ENCODE assay signal across 8 cellular contexts in the genomic region with DNA sequence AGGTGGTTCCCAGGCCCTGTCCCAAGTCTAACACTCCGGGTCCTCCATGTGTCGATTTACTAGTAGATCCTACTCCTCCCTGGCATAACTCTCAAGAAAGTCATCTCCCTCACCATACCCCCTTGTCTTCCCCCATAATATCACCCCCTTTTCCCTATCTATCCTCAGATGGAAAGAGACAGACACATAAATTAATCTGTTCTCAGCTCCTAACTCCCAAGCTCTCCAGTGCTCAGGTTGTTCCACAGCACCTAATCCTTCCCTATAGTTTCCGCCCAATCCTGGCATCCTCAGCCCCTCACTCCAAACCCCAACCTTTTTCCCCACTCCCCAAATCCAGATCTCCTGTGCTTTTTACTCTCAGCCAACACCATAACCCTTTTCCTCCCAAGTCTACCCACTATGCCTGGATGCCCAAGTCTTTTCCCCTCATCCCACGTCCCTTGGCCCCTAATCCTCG. TPM values are rescaled to one million over a fixed set of nuclear protein-coding genes. Genes with fewer than 3 reads are reported as not detected.
DNase-seq lines count a peak whose midpoint lies in the region; ATAC-seq and TF ChIP-seq lines count a peak whose summit lies in the region.

No MANE protein-coding gene starts in this region.

- H3K27ac Mint-ChIP-seq in CD4-positive, CD25-positive, alpha-beta regulatory T cell = peak overlapping the region; percentile 93 to 99 (median 99)
- peak overlapping the region; percentile 97 for H3K27ac Mint-ChIP-seq in neural crest cell (ENCODE audit: unreplicated experiment)

- H3K4me3 ChIP-seq in CD4-positive, CD25-positive, alpha-beta regulatory T cell (ENCODE audit: low read depth, low read length) = peak overlapping the region; percentile 94
- peak overlapping the region; percentile 98 for H3K4me3 ChIP-seq in effector memory CD4-positive, alpha-beta T cell (ENCODE audit: insufficient read depth, low read depth, low read length, poor library complexity, severe bottlenecking)

- no peaks in the 10 kb centered on the region for H3K9me3 ChIP-seq in CD4-positive, CD25-positive, alpha-beta regulatory T cell (ENCODE audit: control insufficient read depth in 2 of 2, low read length in 2 of 2)
- H3K9me3 ChIP-seq in effector memory CD4-positive, alpha-beta T cell (ENCODE audit: control insufficient read depth, low read length) = no peaks in the 10 kb centered on the region

- no peaks in the 10 kb centered on the region for H3K9me3 Mint-ChIP-seq in CD4-positive, CD25-positive, alpha-beta regulatory T cell
- no peaks in the 10 kb centered on the region for H3K9me3 Mint-ChIP-seq in neural crest cell

- peaks cover 7% of the 10 kb centered on the region for H3K36me3 Mint-ChIP-seq in CD4-positive, CD25-positive, alpha-beta regulatory T cell
- H3K36me3 Mint-ChIP-seq in neural crest cell (ENCODE audit: low read depth) = no peaks in the 10 kb centered on the region

- no peaks in the 10 kb centered on the region for H3K36me3 ChIP-seq in CD4-positive, CD25-positive, alpha-beta regulatory T cell (ENCODE audit: control insufficient read depth, insufficient read depth, low read length)
- H3K36me3 ChIP-seq in effector memory CD4-positive, alpha-beta T cell (ENCODE audit: control insufficient read depth, insufficient read depth, low read length) = no peaks in the 10 kb centered on the region

- ATAC-seq in CD4-positive, CD25-positive, alpha-beta regulatory T cell (ENCODE audit: low read depth in 2 of 2) = no peak
- ATAC-seq in esophagus mucosa = no peak
- ATAC-seq in GM18502 (IDR thresholded peaks at IDR 0.05; ENCODE audit: poor library complexity, unreplicated experiment) = no peak

- H3K4me3 Mint-ChIP-seq in CD4-positive, CD25-positive, alpha-beta regulatory T cell = peak overlapping the region; percentile 98 to 99 (median 98)
- peak overlapping the region; percentile 94 for H3K4me3 Mint-ChIP-seq in neural crest cell

- DNase-seq in CD4-positive, CD25-positive, alpha-beta regulatory T cell = no peak
- DNase-seq in NCI-H69 (lab: John Stamatoyannopoulos, UW) = peak; percentile 52
- no peak for DNase-seq in effector memory CD4-positive, alpha-beta T cell
- DNase-seq in neural crest cell (ENCODE audit: low read depth, low spot score) = no peak
- DNase-seq in cerebellar nuclear complex (lab: John Stamatoyannopoulos, UW) = no peak
- no peak for DNase-seq in NCI-H526 treated with DMSO at 0.1 percent for 48 hours (lab: John Stamatoyannopoulos, UW)

- H3K4me1 ChIP-seq in CD4-positive, CD25-positive, alpha-beta regulatory T cell (ENCODE audit: control insufficient read depth, insufficient read depth, low read length, poor library complexity, severe bottlenecking) = peaks cover 42% of the 10 kb centered on the region
- peaks cover 18% of the 10 kb centered on the region for H3K4me1 ChIP-seq in effector memory CD4-positive, alpha-beta T cell (ENCODE audit: control insufficient read depth, insufficient read depth, low read length, poor library complexity, severe bottlenecking)

- peak overlapping the region; percentile 94 for H3K27ac ChIP-seq in CD4-positive, CD25-positive, alpha-beta regulatory T cell (ENCODE audit: insufficient read depth, low read length, poor library complexity, severe bottlenecking)
- peak overlapping the region; percentile 82 for H3K27ac ChIP-seq in effector memory CD4-positive, alpha-beta T cell (ENCODE audit: insufficient read depth, low read length, poor library complexity, severe bottlenecking)

- H3K27me3 Mint-ChIP-seq in CD4-positive, CD25-positive, alpha-beta regulatory T cell = no peaks in the 10 kb centered on the region
- no peaks in the 10 kb centered on the region for H3K27me3 Mint-ChIP-seq in neural crest cell (ENCODE audit: low read depth)

- no peak for TF ChIP-seq CTCF in neural crest cell (conservative IDR thresholded peaks at IDR 0.05)

- H3K27me3 ChIP-seq in CD4-positive, CD25-positive, alpha-beta regulatory T cell (ENCODE audit: control insufficient read depth, insufficient read depth, low read length) = no peaks in the 10 kb centered on the region
- no peaks in the 10 kb centered on the region for H3K27me3 ChIP-seq in effector memory CD4-positive, alpha-beta T cell (replicated peaks; ENCODE audit: control insufficient read depth, insufficient read depth, low read length, poor library complexity, severe bottlenecking)

- H3K4me1 Mint-ChIP-seq in CD4-positive, CD25-positive, alpha-beta regulatory T cell = peaks cover 18 to 66% (median 42%) of the 10 kb centered on the region in 4 donors
- H3K4me1 Mint-ChIP-seq in neural crest cell = peaks cover 36% of the 10 kb centered on the region

RNA-seq across cellular contexts. Expression of a gene that starts 0.8 kb away (rescaled TPM):
- 89.6 TPM for total RNA-seq in CD4-positive, CD25-positive, alpha-beta regulatory T cell
- polyA plus RNA-seq in CD4-positive, CD25-positive, alpha-beta regulatory T cell = 10 to 100 TPM; 18.7 to 23.4 (median 22.9) TPM
- total RNA-seq in neural crest cell (52.0 and 57.8 TPM in 2 replicates), esophagus mucosa (49.0 TPM)
